ENCODE assay signal across 31 cellular contexts in the genomic region with DNA sequence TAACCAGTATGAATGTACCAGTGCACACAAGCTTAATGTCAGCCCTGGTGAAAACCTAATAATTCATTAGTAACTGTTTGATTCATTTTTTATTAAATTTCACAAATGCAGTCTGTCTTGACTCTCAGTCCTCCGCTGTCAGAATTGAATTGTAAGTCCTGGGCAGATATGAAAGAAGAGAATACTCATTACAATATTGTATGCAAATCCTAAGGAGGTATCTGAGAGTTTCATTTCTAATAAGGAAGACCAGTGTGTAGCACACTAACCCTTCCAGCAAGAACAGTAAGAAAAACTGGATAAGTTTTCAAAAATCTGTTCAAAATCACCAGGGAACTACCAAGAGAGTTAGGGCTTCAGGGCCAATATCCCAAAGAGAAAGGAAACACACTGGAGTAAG.
"Had no signal": no experiment of that assay in that cellular context is flagged by ENCODE, and none has a peak within 500 bp of the region (broad histone marks: within the 10 kb centered on the region; RNA-seq: fewer than 3 reads in every experiment).

No MANE protein-coding gene starts in this region.

- H3K27me3 Mint-ChIP-seq: activated CD4-positive, alpha-beta memory T cell treated with anti-CD3 and anti-CD28 coated beads for 36 hours; activated CD4-positive, alpha-beta T cell treated with anti-CD3 and anti-CD28 coated beads for 36 hours; activated CD4-positive, alpha-beta T cell treated with anti-CD3 and anti-CD28 coated beads, Interleukin-2, amount 10 ng/mL, durations not matched to agents 24 days and 14 days; activated CD8-positive, alpha-beta memory T cell treated with anti-CD3 and anti-CD28 coated beads, Interleukin-2, amount 10 ng/mL, durations not matched to agents 7 days and 5 days; activated naive CD4-positive, alpha-beta T cell treated with anti-CD3 and anti-CD28 coated beads, Interleukin-2, amount 50 U/mL, for 24 hours; activated naive CD8-positive, alpha-beta T cell treated with anti-CD3 and anti-CD28 coated beads for 36 hours; activated naive CD8-positive, alpha-beta T cell treated with anti-CD3 and anti-CD28 coated beads, Interleukin-2, amount 50 U/mL, for 24 hours had no signal

- H3K27ac Mint-ChIP-seq: activated CD4-positive, alpha-beta memory T cell treated with anti-CD3 and anti-CD28 coated beads for 36 hours; activated CD4-positive, alpha-beta T cell treated with anti-CD3 and anti-CD28 coated beads for 36 hours; activated CD4-positive, alpha-beta T cell treated with anti-CD3 and anti-CD28 coated beads, Interleukin-2, amount 10 ng/mL, durations not matched to agents 24 days and 14 days; activated CD8-positive, alpha-beta memory T cell treated with anti-CD3 and anti-CD28 coated beads, Interleukin-2, amount 10 ng/mL, durations not matched to agents 7 days and 5 days; activated CD8-positive, alpha-beta T cell treated with anti-CD3 and anti-CD28 coated beads, Interleukin-2, amount 10 ng/mL, durations not matched to agents 7 days and 5 days; activated naive CD4-positive, alpha-beta T cell treated with anti-CD3 and anti-CD28 coated beads for 36 hours; activated naive CD4-positive, alpha-beta T cell treated with anti-CD3 and anti-CD28 coated beads, Interleukin-2, amount 50 U/mL, for 24 hours; activated naive CD8-positive, alpha-beta T cell treated with anti-CD3 and anti-CD28 coated beads for 36 hours; activated naive CD8-positive, alpha-beta T cell treated with anti-CD3 and anti-CD28 coated beads, Interleukin-2, amount 50 U/mL, for 24 hours; activated T-helper 1 cell treated with anti-CD3 and anti-CD28 coated beads, Interleukin-12 subunit alpha, Interleukin-12 subunit beta, Interleukin-2, Interleukin-4 antibody, amounts not matched to agents 30 ng/mL and 10 ng/mL and 1 ng/mL, durations not matched to agents 14 hours and 24 hours and 36 hours; activated T-helper 2 cell treated with anti-CD3 and anti-CD28 coated beads, Interferon-gamma antibody, Interleukin-2, Interleukin-4, amounts not matched to agents 10 μg/mL and 5 μg/mL and 100 μg/mL, durations not matched to agents 14 hours and 24 hours and 36 hours had no signal

- H3K4me2 ChIP-seq: hepatocyte had no signal

- H3K4me3 Mint-ChIP-seq: activated CD4-positive, alpha-beta memory T cell treated with anti-CD3 and anti-CD28 coated beads for 36 hours; activated CD4-positive, alpha-beta T cell treated with anti-CD3 and anti-CD28 coated beads for 36 hours; activated CD4-positive, alpha-beta T cell treated with anti-CD3 and anti-CD28 coated beads, Interleukin-2, amount 10 ng/mL, durations not matched to agents 24 days and 14 days; activated CD8-positive, alpha-beta memory T cell treated with anti-CD3 and anti-CD28 coated beads, Interleukin-2, amount 10 ng/mL, durations not matched to agents 7 days and 5 days; activated CD8-positive, alpha-beta T cell treated with anti-CD3 and anti-CD28 coated beads, Interleukin-2, amount 10 ng/mL, durations not matched to agents 7 days and 5 days; activated naive CD4-positive, alpha-beta T cell treated with anti-CD3 and anti-CD28 coated beads for 36 hours; activated naive CD4-positive, alpha-beta T cell treated with anti-CD3 and anti-CD28 coated beads, Interleukin-2, amount 50 U/mL, for 24 hours; activated naive CD8-positive, alpha-beta T cell treated with anti-CD3 and anti-CD28 coated beads for 36 hours; activated naive CD8-positive, alpha-beta T cell treated with anti-CD3 and anti-CD28 coated beads, Interleukin-2, amount 50 U/mL, for 24 hours; activated T-helper 1 cell treated with anti-CD3 and anti-CD28 coated beads, Interleukin-12 subunit alpha, Interleukin-12 subunit beta, Interleukin-2, Interleukin-4 antibody, amounts not matched to agents 30 ng/mL and 10 ng/mL and 1 ng/mL, durations not matched to agents 14 hours and 24 hours and 36 hours had no signal

- H3K79me2 ChIP-seq: hepatocyte had no signal

- ATAC-seq: activated CD4-positive, alpha-beta T cell treated with anti-CD3 and anti-CD28 coated beads for 36 hours; activated CD8-positive, alpha-beta memory T cell treated with anti-CD3 and anti-CD28 coated beads, Interleukin-2, amount 10 ng/mL, durations not matched to agents 7 days and 5 days; activated CD8-positive, alpha-beta T cell treated with anti-CD3 and anti-CD28 coated beads, Interleukin-2, amount 10 ng/mL, durations not matched to agents 7 days and 5 days; activated naive CD8-positive, alpha-beta T cell treated with anti-CD3 and anti-CD28 coated beads, Interleukin-2, amount 50 U/mL, for 24 hours; body of pancreas; gastroesophageal sphincter; heart right ventricle had no signal

- H3K36me3 ChIP-seq: adrenal gland, colonic mucosa, esophagus squamous epithelium, gastroesophageal sphincter, heart right ventricle had no signal

- H3K9me3 ChIP-seq: adrenal gland, body of pancreas, colonic mucosa, esophagus squamous epithelium, gastroesophageal sphincter, heart right ventricle had no signal

- H3K9me3 Mint-ChIP-seq: activated CD4-positive, alpha-beta T cell treated with anti-CD3 and anti-CD28 coated beads, Interleukin-2, amount 10 ng/mL, durations not matched to agents 24 days and 14 days; activated naive CD4-positive, alpha-beta T cell treated with anti-CD3 and anti-CD28 coated beads, Interleukin-2, amount 50 U/mL, for 24 hours; activated naive CD8-positive, alpha-beta T cell treated with anti-CD3 and anti-CD28 coated beads, Interleukin-2, amount 50 U/mL, for 24 hours; activated T-helper 1 cell treated with anti-CD3 and anti-CD28 coated beads, Interleukin-12 subunit alpha, Interleukin-12 subunit beta, Interleukin-2, Interleukin-4 antibody, amounts not matched to agents 30 ng/mL and 10 ng/mL and 1 ng/mL, durations not matched to agents 14 hours and 24 hours and 36 hours; activated T-helper 2 cell treated with anti-CD3 and anti-CD28 coated beads, Interferon-gamma antibody, Interleukin-2, Interleukin-4, amounts not matched to agents 10 μg/mL and 5 μg/mL and 100 μg/mL, durations not matched to agents 14 hours and 24 hours and 36 hours had no signal

- H2AFZ ChIP-seq: hepatocyte had no signal

- H3K27me3 ChIP-seq: adrenal gland, body of pancreas, colonic mucosa, esophagus squamous epithelium, gastroesophageal sphincter, heart right ventricle, hepatocyte had no signal

- H3K27ac ChIP-seq: adrenal gland, body of pancreas, colonic mucosa, epithelial cell of prostate, esophagus squamous epithelium, gastroesophageal sphincter, heart right ventricle, hepatocyte had no signal

- H3K36me3 Mint-ChIP-seq: activated CD8-positive, alpha-beta memory T cell treated with anti-CD3 and anti-CD28 coated beads, Interleukin-2, amount 10 ng/mL, durations not matched to agents 7 days and 5 days; activated naive CD4-positive, alpha-beta T cell treated with anti-CD3 and anti-CD28 coated beads, Interleukin-2, amount 50 U/mL, for 24 hours; activated naive CD8-positive, alpha-beta T cell treated with anti-CD3 and anti-CD28 coated beads for 36 hours had no signal

- DNase-seq: activated CD4-positive, alpha-beta memory T cell treated with anti-CD3 and anti-CD28 coated beads for 36 hours; activated CD4-positive, alpha-beta T cell treated with anti-CD3 and anti-CD28 coated beads for 36 hours; activated CD4-positive, alpha-beta T cell treated with anti-CD3 and anti-CD28 coated beads, Interleukin-2, amount 10 ng/mL, durations not matched to agents 24 days and 14 days; activated CD4-positive, CD25-positive, alpha-beta regulatory T cell; activated CD4-positive, CD25-positive, alpha-beta regulatory T cell treated with anti-CD3 and anti-CD28 coated beads, Interleukin-2, amount 50 U/mL, for 72 hours; activated CD8-positive, alpha-beta memory T cell treated with anti-CD3 and anti-CD28 coated beads, Interleukin-2, amount 10 ng/mL, durations not matched to agents 7 days and 5 days; activated CD8-positive, alpha-beta memory T cell treated with anti-CD3 and anti-CD28 coated beads, Interleukin-2, amount 50 U/mL, for 4 hours; activated CD8-positive, alpha-beta T cell treated with anti-CD3 and anti-CD28 coated beads, Interleukin-2, amount 10 ng/mL, durations not matched to agents 7 days and 5 days; activated effector memory CD4-positive, alpha-beta T cell treated with anti-CD3 and anti-CD28 coated beads, Interleukin-2, amount 50 U/mL, for 16 hours; activated naive CD4-positive, alpha-beta T cell treated with anti-CD3 and anti-CD28 coated beads for 36 hours; activated naive CD8-positive, alpha-beta T cell treated with anti-CD3 and anti-CD28 coated beads for 36 hours; activated naive CD8-positive, alpha-beta T cell treated with anti-CD3 and anti-CD28 coated beads, Interleukin-2, amount 50 U/mL, for 24 hours; activated T-cell treated with anti-CD3 and anti-CD28 coated beads, Interleukin-2, amount 50 U/mL, for 1 hour; activated T-cell treated with anti-CD3 and anti-CD28 coated beads, Interleukin-2, amount 50 U/mL, for 48 hours; adrenal gland; amygdala; aorta; body of pancreas; caudate nucleus; cerebellar nuclear complex; colonic mucosa; effector CD8-positive, alpha-beta T cell; esophagus squamous epithelium; foreskin melanocyte; heart right ventricle had no signal

- H3K4me3 ChIP-seq: adrenal gland, body of pancreas, colonic mucosa, esophagus squamous epithelium, gastroesophageal sphincter, heart right ventricle, hepatocyte had no signal

- H3K4me1 Mint-ChIP-seq: activated CD4-positive, alpha-beta T cell treated with anti-CD3 and anti-CD28 coated beads for 36 hours; activated CD4-positive, alpha-beta T cell treated with anti-CD3 and anti-CD28 coated beads, Interleukin-2, amount 10 ng/mL, durations not matched to agents 24 days and 14 days; activated CD8-positive, alpha-beta memory T cell treated with anti-CD3 and anti-CD28 coated beads, Interleukin-2, amount 10 ng/mL, durations not matched to agents 7 days and 5 days; activated naive CD4-positive, alpha-beta T cell treated with anti-CD3 and anti-CD28 coated beads, Interleukin-2, amount 50 U/mL, for 24 hours; activated naive CD8-positive, alpha-beta T cell treated with anti-CD3 and anti-CD28 coated beads for 36 hours; activated naive CD8-positive, alpha-beta T cell treated with anti-CD3 and anti-CD28 coated beads, Interleukin-2, amount 50 U/mL, for 24 hours had no signal
